Comparison of ENCODE assay signal across 10 cellular contexts in genomic region chr4:7828926-7829325, GRCh38.
DNase-seq lines count a peak whose midpoint lies in the region; ATAC-seq and TF ChIP-seq lines count a peak whose summit lies in the region.
"Had no signal": no experiment of that assay in that cellular context is flagged by ENCODE, and none has a peak within 500 bp of the region (broad histone marks: within the 10 kb centered on the region; RNA-seq: fewer than 3 reads in every experiment).

No MANE protein-coding gene starts in this region.

- H2BK5ac ChIP-seq in IMR-90 (ENCODE audit: low read depth, low read length, poor library complexity, severe bottlenecking) (peak overlapping the region; percentile 78), mesenchymal stem cell (ENCODE audit: low read depth, low read length, poor library complexity, severe bottlenecking) (peak overlapping the region; percentile 51)

- H4K5ac ChIP-seq in IMR-90 (ENCODE audit: low read depth, low read length) = 0 out of 2 replicates have a peak overlapping the region, but pooled peaks have one; percentile 9

- H3K27ac Mint-ChIP-seq in MCF 10A (ENCODE audit: low read depth, unreplicated experiment) = peak overlapping the region; percentile 85

- peaks cover 19% of the 10 kb centered on the region for H3K4me1 Mint-ChIP-seq in MCF 10A (ENCODE audit: insufficient read depth, unreplicated experiment)

- peaks cover 29% of the 10 kb centered on the region for H3K36me3 Mint-ChIP-seq in MCF 10A (ENCODE audit: insufficient read depth, unreplicated experiment)

- H3K36me3 ChIP-seq in IMR-90 (ENCODE audit: control insufficient read depth, insufficient read depth, low read length) (peaks cover 36% of the 10 kb centered on the region), mesenchymal stem cell (ENCODE audit: control insufficient read depth in 1 of 2, insufficient read depth in 2 of 2, low read depth in 1 of 2, low read length in 2 of 2) (peaks cover 21 to 55% of the 10 kb centered on the region in 2 experiments)

- BruUV-seq in IMR-90 (replicated peaks; lab: Mats Ljungman, UMichigan) (no TSS peak), MCF 10A (replicated peaks; lab: Mats Ljungman, UMichigan) (no TSS peak)

- CTCF ChIA-PET in IMR-90 (lab: Yijun Ruan, JAX) (interaction anchor here (1.4 to 2.2 kb wide), 2 partner anchors 15 to 24 kb away, joined by 3 to 6 read pairs; no protein-coding TSS in a partner anchor), MCF 10A (lab: Yijun Ruan, JAX) (interaction anchor here (0.5 to 1.2 kb wide), 6 partner anchors 13 to 623 kb away, joined by 3 to 4 read pairs (median 3); no protein-coding TSS in a partner anchor)

- H3K9me3 ChIP-seq in IMR-90 (ENCODE audit: control insufficient read depth, insufficient read depth, low read length) = no peaks in the 10 kb centered on the region
- H3K9me3 ChIP-seq in mesenchymal stem cell (ENCODE audit: control insufficient read depth, low read length) = no peaks in the 10 kb centered on the region

- H3K9me3 Mint-ChIP-seq in MCF 10A (ENCODE audit: unreplicated experiment) = no peaks in the 10 kb centered on the region

- dilution Hi-C loops in IMR-90 (cut with HindIII; ENCODE audit: low sequenced_read_pairs, unreplicated experiment) = no loop called here

- TF ChIP-seq CTCF in IMR-90 (conservative IDR thresholded peaks at IDR 0.05; ENCODE audit: low read depth, low read length) = no peak
- no peak for TF ChIP-seq CTCF in MCF 10A (IDR thresholded peaks at IDR 0.05; ENCODE audit: unreplicated experiment)

- 0 out of 2 replicates have a peak overlapping the region, but pooled peaks have one; percentile 80 for H2BK20ac ChIP-seq in IMR-90 (ENCODE audit: low read depth, low read length)

- peak overlapping the region in 1 of 2 experiments; percentile 32; a peak in 1 of 4 replicates for H4K8ac ChIP-seq in IMR-90 (ENCODE audit: low read depth in 2 of 2, low read length in 2 of 2)
- no peak overlapping the region for H4K8ac ChIP-seq in mesenchymal stem cell (ENCODE audit: low read length)

- intact Hi-C loops in IMR-90 (cut with micrococcal nuclease) (loop anchor here (2.0 kb wide), 1 partner anchor 14 kb away; no protein-coding TSS in a partner anchor), MCF 10A (cut with micrococcal nuclease) (no loop called here)

- H3K9ac ChIP-seq in IMR-90 (ENCODE audit: low read depth, low read length) (no peak overlapping the region), mesenchymal stem cell (ENCODE audit: low read length) (peak overlapping the region; percentile 66)

- peak; percentile 56; the same call in 1 of the 2 replicates for TF ChIP-seq POLR2A in IMR-90 (IDR thresholded peaks at IDR 0.05; ENCODE audit: low read depth, low read length)

- H3K14ac ChIP-seq in IMR-90 (replicated peaks; ENCODE audit: low read depth, low read length) (peak overlapping the region; percentile 65; the same call in 1 of the 2 replicates), mesenchymal stem cell (ENCODE audit: low read length in 2 of 2) (no peak overlapping the region)

- H3K27ac ChIP-seq in IMR-90 (ENCODE audit: insufficient read depth, low read length) = peak overlapping the region; percentile 79
- H3K27ac ChIP-seq in mesenchymal stem cell (ENCODE audit: low read length, poor library complexity, severe bottlenecking) = peak overlapping the region; percentile 94

- 82% methylated on average over 3 of the region's 5 CpGs; no CpG with 5 or more reads in 1 of the 2 experiments for WGBS in IMR-90 (ENCODE audit: extremely low coverage in 2 of 2, insufficient read length in 1 of 2), 2 experiments
- 76% methylated on average over 4 of the region's 5 CpGs for WGBS in mesenchymal stem cell

- no peak overlapping the region for H2BK15ac ChIP-seq in IMR-90 (ENCODE audit: low read depth, low read length)
- no peak overlapping the region for H2BK15ac ChIP-seq in mesenchymal stem cell (ENCODE audit: low read depth, poor library complexity, severe bottlenecking)

- peaks cover 26% of the 10 kb centered on the region for H4K20me1 ChIP-seq in IMR-90 (ENCODE audit: insufficient read depth, low read length)

- 0 out of 2 replicates have a peak overlapping the region, but pooled peaks have one; percentile 13 for H3K56ac ChIP-seq in IMR-90 (ENCODE audit: extremely low read depth, insufficient read depth, low read length)

- peaks cover 21% of the 10 kb centered on the region for H3K9me1 ChIP-seq in IMR-90 (ENCODE audit: insufficient read depth, low read length)

- POLR2A ChIA-PET in IMR-90 (lab: Charles Lee; ENCODE audit: unreplicated experiment) = interaction anchor here (1.1 kb wide), 1 partner anchor 13 kb away, joined by 4 read pairs; no protein-coding TSS in a partner anchor
- POLR2A ChIA-PET in MCF 10A (lab: Yijun Ruan, JAX) = interaction anchor here (0.8 to 1.5 kb wide), 5 partner anchors 9 to 111 kb away, joined by 3 read pairs; partner anchors contain the start of gene AFAP1

- H3K79me1 ChIP-seq in IMR-90 (ENCODE audit: low read depth in 1 of 2, low read length in 2 of 2) = peaks cover 32 to 67% of the 10 kb centered on the region in 2 experiments
- H3K79me1 ChIP-seq in mesenchymal stem cell (replicated peaks; ENCODE audit: low read length, poor library complexity, severe bottlenecking) = peaks cover 20% of the 10 kb centered on the region

- H3K27me3 Mint-ChIP-seq in MCF 10A (ENCODE audit: insufficient read depth, unreplicated experiment) = no peaks in the 10 kb centered on the region

- H2BK120ac ChIP-seq in IMR-90 (ENCODE audit: low read depth, low read length) (peak overlapping the region; percentile 59), mesenchymal stem cell (ENCODE audit: low read depth, low read length) (peak overlapping the region; percentile 54)

- H3K4me3 Mint-ChIP-seq in MCF 10A (ENCODE audit: unreplicated experiment) = peak overlapping the region; percentile 36

- H3K18ac ChIP-seq in IMR-90 (ENCODE audit: low read depth, low read length) = peak overlapping the region; percentile 1; the same call in 1 of the 2 replicates
- peak overlapping the region in 1 of 2 experiments; percentile 55 for H3K18ac ChIP-seq in mesenchymal stem cell (ENCODE audit: low read depth in 1 of 2, low read length in 2 of 2)

- H2AFZ ChIP-seq in IMR-90 (replicated peaks; ENCODE audit: low read length, poor library complexity) (no peak overlapping the region), mesenchymal stem cell (ENCODE audit: low read depth, low read length) (no peak overlapping the region)

- DNase-seq in A172 (ENCODE audit: low spot score) = peak; percentile 42
- DNase-seq in IMR-90 = peak; percentile 89
- DNase-seq in MCF 10A (ENCODE audit: unreplicated experiment) = peak; percentile 47
- peak; percentile 85 for DNase-seq in mesenchymal stem cell
- no peak for DNase-seq in iPS-NIHi7 (ENCODE audit: extremely low spot score)
- DNase-seq in Ammon's horn (ENCODE audit: low spot score) = no peak
- DNase-seq in NCI-H446 (lab: John Stamatoyannopoulos, UW) = no peak
- no peak for DNase-seq in central memory CD4-positive, alpha-beta T cell
- DNase-seq: DND-41, kidney had no signal

- ATAC-seq in IMR-90 (ENCODE audit: low read depth) = no peak

- no peak overlapping the region for H3K4me2 ChIP-seq in IMR-90 (ENCODE audit: low read depth, low read length)
- no peak overlapping the region for H3K4me2 ChIP-seq in mesenchymal stem cell (ENCODE audit: low read length, poor library complexity, severe bottlenecking)

- H3K4me3 ChIP-seq in IMR-90 (ENCODE audit: insufficient read depth, low read depth, low read length) (no peak overlapping the region), mesenchymal stem cell (ENCODE audit: insufficient read depth in 1 of 2, low read depth in 1 of 2, low read length in 2 of 2) (peak overlapping the region in 1 of 2 experiments; percentile 35)

- H3K4me1 ChIP-seq in IMR-90 (ENCODE audit: control insufficient read depth, insufficient read depth, low read length) = peaks cover 27% of the 10 kb centered on the region
- peaks cover 20% of the 10 kb centered on the region for H3K4me1 ChIP-seq in mesenchymal stem cell (ENCODE audit: control insufficient read depth, insufficient read depth, low read depth, low read length)

- H2BK12ac ChIP-seq in mesenchymal stem cell (ENCODE audit: low read length in 2 of 2) = no peak overlapping the region

- in situ Hi-C loops in IMR-90 (cut with MboI; ENCODE audit: low sequenced_read_pairs) = no loop called here

- H3K27me3 ChIP-seq in IMR-90 (ENCODE audit: control insufficient read depth, insufficient read depth, low read length) (no peaks in the 10 kb centered on the region), mesenchymal stem cell (ENCODE audit: control insufficient read depth in 1 of 2, insufficient read depth in 1 of 2, low read length in 2 of 2) (no peaks in the 10 kb centered on the region)

- H3K23ac ChIP-seq in IMR-90 (ENCODE audit: low read depth, low read length) = no peak overlapping the region
- no peak overlapping the region for H3K23ac ChIP-seq in mesenchymal stem cell (ENCODE audit: low read length in 2 of 2)

- H2AK9ac ChIP-seq in IMR-90 (replicated peaks; ENCODE audit: low read depth, low read length, poor library complexity) = no peak overlapping the region

- H3K4ac ChIP-seq in IMR-90 (ENCODE audit: low read depth, low read length) (peak overlapping the region; percentile 83; the same call in 1 of the 2 replicates), mesenchymal stem cell (ENCODE audit: low read depth in 1 of 2, low read length in 2 of 2) (no peak overlapping the region)

- H2AK5ac ChIP-seq in IMR-90 (ENCODE audit: low read depth, low read length) = peak overlapping the region; percentile 83; the same call in 1 of the 2 replicates
- H2AK5ac ChIP-seq in mesenchymal stem cell (ENCODE audit: low read length, severe bottlenecking) = peak overlapping the region; percentile 65

- no peak overlapping the region; the same call in 1 of the 2 replicates for H4K91ac ChIP-seq in IMR-90 (ENCODE audit: insufficient read depth, low read depth, low read length)
- no peak overlapping the region for H4K91ac ChIP-seq in mesenchymal stem cell (ENCODE audit: low read length)

- TF ChIP-seq RAD21 in IMR-90 (IDR thresholded peaks at IDR 0.05; ENCODE audit: low read length) = no peak

TF ChIP-seq in IMR-90, 13 proteins besides CTCF, POLR2A, EP300 and RAD21 (continues in another document):
- TF ChIP-seq RCOR1 (IDR thresholded peaks at IDR 0.05; ENCODE audit: insufficient replicate concordance, low read length) (no peak), SMC3 (IDR thresholded peaks at IDR 0.05; ENCODE audit: low read depth, low read length) (no peak), CEBPB (IDR thresholded peaks at IDR 0.05; ENCODE audit: low read depth, low read length) (peak; percentile 78), MAZ (IDR thresholded peaks at IDR 0.05; ENCODE audit: borderline replicate concordance, low read depth, low read length) (no peak), NFE2L2 (IDR thresholded peaks at IDR 0.05; ENCODE audit: low read depth, low read length) (no peak), FOS (IDR thresholded peaks at IDR 0.05; ENCODE audit: low read depth, low read length) (peak; percentile 21; the same call in 1 of the 2 replicates), CHD1 (IDR thresholded peaks at IDR 0.05; ENCODE audit: low read depth, low read length) (no peak)

Comparison
In these comparisons a context has a peak if more than half of its experiments do, and no peak if none do; other contexts are left out.
1. DNase-seq: peak in A172 (single experiment), IMR-90 (single experiment), MCF 10A (single experiment) and mesenchymal stem cell (single experiment); none in iPS-NIHi7 (single experiment), Ammon's horn (single experiment), NCI-H446 (0 of 2) and central memory CD4-positive, alpha-beta T cell (single experiment).